16 cellular contexts compared by ENCODE assay signal in genomic region chr5:177609076-177610059, GRCh38.
"Had no signal": no experiment of that assay in that cellular context is flagged by ENCODE, and none has a peak within 500 bp of the region (broad histone marks: within the 10 kb centered on the region; RNA-seq: fewer than 3 reads in every experiment).

No MANE protein-coding gene starts in this region.

- H3K4me3 Mint-ChIP-seq: activated B cell treated with CpG ODN at 0.5 μM for 24 hours; activated CD4-positive, alpha-beta T cell treated with anti-CD3 and anti-CD28 coated beads, Interleukin-2, amount 10 ng/mL, durations not matched to agents 24 days and 14 days; activated naive CD8-positive, alpha-beta T cell treated with anti-CD3 and anti-CD28 coated beads, Interleukin-2, amount 50 U/mL, for 24 hours; mesothelial cell of epicardium; nephron progenitor cell; T-helper 2 cell treated with Interferon-gamma antibody and Interleukin-4, amounts not matched to agents 5 μg/mL and 100 μg/mL, for 36 hours had no signal

- H3K9me3 ChIP-seq: gastrocnemius medialis, heart left ventricle, lower lobe of right lung, vagina had no signal

- H3K36me3 Mint-ChIP-seq: mesothelial cell of epicardium had no signal

- H3K27ac Mint-ChIP-seq: activated B cell treated with CpG ODN at 0.5 μM for 24 hours; activated CD4-positive, alpha-beta T cell treated with anti-CD3 and anti-CD28 coated beads, Interleukin-2, amount 10 ng/mL, durations not matched to agents 24 days and 14 days; activated naive CD8-positive, alpha-beta T cell treated with anti-CD3 and anti-CD28 coated beads, Interleukin-2, amount 50 U/mL, for 24 hours; mesothelial cell of epicardium had no signal

- H3K27me3 ChIP-seq: gastrocnemius medialis, heart left ventricle, vagina had no signal

- DNase-seq: activated B cell treated with CpG ODN at 0.5 μM for 24 hours; activated CD4-positive, alpha-beta T cell treated with anti-CD3 and anti-CD28 coated beads, Interleukin-2, amount 10 ng/mL, durations not matched to agents 24 days and 14 days; activated CD8-positive, alpha-beta memory T cell treated with anti-CD3 and anti-CD28 coated beads for 24 hours; activated naive CD4-positive, alpha-beta T cell treated with Interleukin-2 at 50 U/mL for 16 hours; activated naive CD8-positive, alpha-beta T cell treated with anti-CD3 and anti-CD28 coated beads, Interleukin-2, amount 50 U/mL, for 24 hours; dermis blood vessel endothelial cell; gastrocnemius medialis; heart left ventricle; left cardiac atrium; lower lobe of right lung; nephron progenitor cell; stimulated activated CD4-positive, alpha-beta T cell treated with anti-CD3 and anti-CD28 coated beads, Interleukin-1b, Interleukin-23, amount 100 ng/mL, for 48 hours had no signal

- H3K36me3 ChIP-seq: gastrocnemius medialis, vagina had no signal

- H3K27me3 Mint-ChIP-seq: activated B cell treated with CpG ODN at 0.5 μM for 24 hours; activated CD4-positive, alpha-beta T cell treated with anti-CD3 and anti-CD28 coated beads, Interleukin-2, amount 10 ng/mL, durations not matched to agents 24 days and 14 days; activated naive CD8-positive, alpha-beta T cell treated with anti-CD3 and anti-CD28 coated beads, Interleukin-2, amount 50 U/mL, for 24 hours had no signal

- H3K27ac ChIP-seq: epithelial cell of prostate, gastrocnemius medialis, heart left ventricle, lower lobe of right lung, vagina had no signal

- H3K4me3 ChIP-seq: gastrocnemius medialis, heart left ventricle, lower lobe of right lung, vagina had no signal

- H3K4me1 ChIP-seq: gastrocnemius medialis had no signal

- H3K9me3 Mint-ChIP-seq: activated B cell treated with CpG ODN at 0.5 μM for 24 hours; activated CD4-positive, alpha-beta T cell treated with anti-CD3 and anti-CD28 coated beads, Interleukin-2, amount 10 ng/mL, durations not matched to agents 24 days and 14 days; activated naive CD8-positive, alpha-beta T cell treated with anti-CD3 and anti-CD28 coated beads, Interleukin-2, amount 50 U/mL, for 24 hours; mesothelial cell of epicardium; nephron progenitor cell; T-helper 2 cell treated with Interferon-gamma antibody and Interleukin-4, amounts not matched to agents 5 μg/mL and 100 μg/mL, for 36 hours had no signal

- ATAC-seq: activated naive CD8-positive, alpha-beta T cell treated with anti-CD3 and anti-CD28 coated beads, Interleukin-2, amount 50 U/mL, for 24 hours; gastrocnemius medialis; heart left ventricle; left cardiac atrium; lower lobe of right lung had no signal
